22 cellular contexts compared by ENCODE assay signal in genomic region chr1:4485398-4485797, GRCh38.
A peak's percentile ranks its signal among the peaks of the same experiment; 100 is the strongest.
DNase-seq lines count a peak whose midpoint lies in the region; TF ChIP-seq lines count a peak whose summit lies in the region.
"Had no signal": no experiment of that assay in that cellular context is flagged by ENCODE, and none has a peak within 500 bp of the region (broad histone marks: within the 10 kb centered on the region; RNA-seq: fewer than 3 reads in every experiment).

No MANE protein-coding gene starts in this region.

- H3K36me3 ChIP-seq in Karpas-422 (ENCODE audit: insufficient read depth, low read length) (no peaks in the 10 kb centered on the region), SJCRH30 (no peaks in the 10 kb centered on the region), prostate gland (no peaks in the 10 kb centered on the region)
- H3K36me3 ChIP-seq: left ventricle myocardium inferior, right atrium auricular region, thoracic aorta had no signal

- H3K27ac Mint-ChIP-seq in nephron progenitor cell: peak overlapping the region; percentile 39
- H3K27ac Mint-ChIP-seq: activated naive CD4-positive, alpha-beta T cell treated with anti-CD3 and anti-CD28 coated beads for 36 hours; CD4-positive, alpha-beta T cell; T-helper 1 cell treated with Interleukin-12 subunit alpha and Interleukin-12 subunit beta and Interleukin-4 antibody, amounts not matched to agents 30 μg/mL and 1 μg/mL, for 36 hours had no signal

- no peaks in the 10 kb centered on the region for H3K9me3 Mint-ChIP-seq in nephron progenitor cell
- H3K9me3 Mint-ChIP-seq: activated naive CD4-positive, alpha-beta T cell treated with anti-CD3 and anti-CD28 coated beads for 36 hours; CD4-positive, alpha-beta T cell; T-helper 1 cell treated with Interleukin-12 subunit alpha and Interleukin-12 subunit beta and Interleukin-4 antibody, amounts not matched to agents 30 μg/mL and 1 μg/mL, for 36 hours had no signal

- H3K9ac ChIP-seq in Karpas-422 (ENCODE audit: low read length): no peak overlapping the region
- H3K9ac ChIP-seq: KMS-11 had no signal

- no peaks in the 10 kb centered on the region for H3K79me2 ChIP-seq in Karpas-422 (ENCODE audit: low read length)

- H2AFZ ChIP-seq in Karpas-422 (ENCODE audit: low read length): no peak overlapping the region

- DNase-seq in DMS79 treated with DMSO at 0.1 percent for 48 hours (lab: John Stamatoyannopoulos, UW) (peak; percentile 90), NCI-H187 treated with DMSO at 0.1 percent for 48 hours (lab: John Stamatoyannopoulos, UW) (peak; percentile 73), nephron progenitor cell (peak; percentile 18), Karpas-422 (no peak), SJCRH30 (no peak), prostate gland (ENCODE audit: low spot score) (no peak)
- DNase-seq in activated naive CD4-positive, alpha-beta T cell treated with Interleukin-2 at 50 U/mL for 16 hours: no peak
- DNase-seq: activated CD8-positive, alpha-beta memory T cell treated with anti-CD3 and anti-CD28 coated beads, Interleukin-2, amount 50 U/mL, for 48 hours; activated naive CD4-positive, alpha-beta T cell treated with anti-CD3 and anti-CD28 coated beads for 36 hours; aorta; CD4-positive, alpha-beta T cell; DMS53; effector memory CD4-positive, alpha-beta T cell; left ventricle myocardium inferior; mucosa of descending colon; SHP77 had no signal

- no peak for TF ChIP-seq POLR2A in prostate gland (IDR thresholded peaks at IDR 0.05)

- 34% methylated on average over 6 of the region's 6 CpGs for WGBS in prostate gland

- H3K4me2 ChIP-seq in Karpas-422 (ENCODE audit: low read depth, low read length, poor library complexity, severe bottlenecking): no peak overlapping the region
- H3K4me2 ChIP-seq: KMS-11 had no signal

- intact Hi-C loops in prostate gland (cut with DNase I): no loop called here

- H3K4me1 ChIP-seq in Karpas-422 (ENCODE audit: low read length) (peaks cover 11% of the 10 kb centered on the region), SJCRH30 (no peaks in the 10 kb centered on the region), prostate gland (replicated peaks) (no peaks in the 10 kb centered on the region)
- H3K4me1 ChIP-seq: right atrium auricular region had no signal

- H3K27me3 Mint-ChIP-seq in nephron progenitor cell (ENCODE audit: low read depth, poor library complexity): peaks cover 6% of the 10 kb centered on the region

- no peak overlapping the region for H3K4me3 ChIP-seq in Karpas-422 (ENCODE audit: low read length)
- H3K4me3 ChIP-seq in SJCRH30: no peak overlapping the region
- no peak overlapping the region for H3K4me3 ChIP-seq in prostate gland
- H3K4me3 ChIP-seq: left ventricle myocardium inferior, mucosa of descending colon, right atrium auricular region, thoracic aorta had no signal

- H3K9me3 ChIP-seq in Karpas-422 (ENCODE audit: low read length) (no peaks in the 10 kb centered on the region), SJCRH30 (replicated peaks) (no peaks in the 10 kb centered on the region), prostate gland (no peaks in the 10 kb centered on the region)
- H3K9me3 ChIP-seq: left ventricle myocardium inferior, mucosa of descending colon, thoracic aorta had no signal

- H3K36me3 Mint-ChIP-seq in nephron progenitor cell (ENCODE audit: low read depth): no peaks in the 10 kb centered on the region

- H3K9me2 ChIP-seq in Karpas-422 (replicated peaks; ENCODE audit: insufficient read depth, low read length): no peaks in the 10 kb centered on the region

- peaks cover 24% of the 10 kb centered on the region for H3K4me1 Mint-ChIP-seq in nephron progenitor cell

- H3K27ac ChIP-seq in angular gyrus (ENCODE audit: low read depth, low read length) (peak overlapping the region; percentile 58), Karpas-422 (ENCODE audit: low read length) (no peak overlapping the region), SJCRH30 (no peak overlapping the region), prostate gland (no peak overlapping the region)
- H3K27ac ChIP-seq: KMS-11, left ventricle myocardium inferior, right atrium auricular region, thoracic aorta, VCaP had no signal

- H4K20me1 ChIP-seq in Karpas-422 (ENCODE audit: insufficient read depth, low read depth, low read length): no peaks in the 10 kb centered on the region

- no peak overlapping the region for H3K4me3 Mint-ChIP-seq in nephron progenitor cell
- H3K4me3 Mint-ChIP-seq: activated naive CD4-positive, alpha-beta T cell treated with anti-CD3 and anti-CD28 coated beads for 36 hours; CD4-positive, alpha-beta T cell; T-helper 1 cell treated with Interleukin-12 subunit alpha and Interleukin-12 subunit beta and Interleukin-4 antibody, amounts not matched to agents 30 μg/mL and 1 μg/mL, for 36 hours had no signal

- TF ChIP-seq CTCF in nephron progenitor cell (IDR thresholded peaks at IDR 0.05): no peak
- no peak for TF ChIP-seq CTCF in prostate gland (IDR thresholded peaks at IDR 0.05)

- H3K27me3 ChIP-seq in Karpas-422 (ENCODE audit: low read length) (no peaks in the 10 kb centered on the region), SJCRH30 (peaks cover 24% of the 10 kb centered on the region), prostate gland (replicated peaks; ENCODE audit: insufficient read depth) (no peaks in the 10 kb centered on the region)
- H3K27me3 ChIP-seq: right atrium auricular region had no signal

Comparison
In these comparisons a context has a peak if more than half of its experiments do, and no peak if none do; other contexts are left out.
1. DNase-seq: peak in DMS79 treated with DMSO at 0.1 percent for 48 hours (single experiment), NCI-H187 treated with DMSO at 0.1 percent for 48 hours (single experiment) and nephron progenitor cell (single experiment); none in activated naive CD4-positive, alpha-beta T cell treated with Interleukin-2 at 50 U/mL for 16 hours (single experiment), Karpas-422 (single experiment), SJCRH30 (0 of 2) and prostate gland (single experiment).